ENCODE assay signal across 22 cellular contexts in the genomic region with DNA sequence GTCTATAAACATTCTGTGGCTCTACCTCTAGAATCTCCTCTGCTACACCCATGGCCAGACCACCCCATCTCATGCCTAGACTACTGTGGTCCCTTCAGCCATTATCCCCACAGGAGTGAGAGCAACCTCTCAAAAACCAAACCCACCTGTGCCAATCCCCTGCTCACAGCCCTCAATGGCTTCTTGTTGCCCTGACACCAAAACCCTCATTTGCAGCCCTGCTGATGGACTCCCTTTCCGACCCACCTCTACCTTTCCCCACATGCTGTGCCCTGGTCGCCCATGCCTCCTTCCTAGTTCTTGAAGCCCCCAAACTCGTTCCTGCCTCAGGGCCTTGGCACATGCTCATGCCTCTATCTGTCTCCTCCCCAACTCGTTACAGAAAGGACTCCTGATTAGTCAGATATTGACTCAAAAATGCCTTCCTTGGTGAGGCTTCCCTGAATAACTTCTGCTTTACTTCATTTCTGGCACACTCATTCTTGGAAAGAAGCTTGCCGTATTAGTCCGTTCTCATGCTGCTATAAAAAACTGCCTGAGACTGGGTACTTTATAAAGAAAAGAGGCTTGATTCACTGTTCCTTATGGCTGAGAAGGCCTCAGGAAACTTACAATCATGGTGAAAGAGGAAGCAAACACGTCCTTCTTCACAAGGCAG.
"Had no signal": no experiment of that assay in that cellular context is flagged by ENCODE, and none has a peak within 500 bp of the region (broad histone marks: within the 10 kb centered on the region; RNA-seq: fewer than 3 reads in every experiment).

No MANE protein-coding gene starts in this region.

- H3K9me3 ChIP-seq: MG63, SJCRH30 had no signal

- H3K27ac ChIP-seq: SJCRH30 had no signal

- H3K4me3 ChIP-seq: MG63, SJCRH30 had no signal

- H3K27me3 ChIP-seq: MG63, SJCRH30 had no signal

- ATAC-seq: Panc1, PC-3, Right ventricle myocardium inferior, SK-N-SH treated with all-trans-retinoic acid at 6 μM for 48 hours had no signal

- H3K4me1 ChIP-seq: SJCRH30 had no signal

- DNase-seq: Karpas-422, KG1, MG63, NCI-H1092, NCI-H1105 treated with DMSO at 0.1 percent for 48 hours, NCI-H1417 treated with DMSO at 0.1 percent for 48 hours, NCI-H146, NCI-H1694 treated with DMSO at 0.1 percent for 48 hours, NCI-H1930, NCI-H2081, NCI-H2107, NCI-H2227 treated with DMSO at 0.1 percent for 48 hours, NCI-H524, NCI-H526 treated with DMSO at 0.1 percent for 48 hours, NCI-H774, PC-3, SHP77 treated with DMSO at 0.1 percent for 48 hours, SJCRH30, T-helper 1 cell had no signal

- H3K36me3 ChIP-seq: MG63, SJCRH30 had no signal
